9 cellular contexts compared by ENCODE assay signal in genomic region chr3:46276497-46277099, GRCh38. TPM values are rescaled to one million over a fixed set of nuclear protein-coding genes. Genes with fewer than 3 reads are reported as not detected.
DNase-seq lines count a peak whose midpoint lies in the region; ATAC-seq and TF ChIP-seq lines count a peak whose summit lies in the region.
"Had no signal": no experiment of that assay in that cellular context is flagged by ENCODE, and none has a peak within 500 bp of the region (broad histone marks: within the 10 kb centered on the region; RNA-seq: fewer than 3 reads in every experiment).

No MANE protein-coding gene starts in this region.

- no peak for ATAC-seq in HG02852 (IDR thresholded peaks at IDR 0.05; ENCODE audit: unreplicated experiment)

- no CpG with 5 or more reads among the region's 9 CpGs for WGBS in iPS DF 6.9 (ENCODE audit: insufficient coverage, insufficient read length)

- H3K27me3 ChIP-seq in H7 (ENCODE audit: control insufficient read depth, insufficient read depth, low read length) (no peaks in the 10 kb centered on the region), iPS DF 6.9 (ENCODE audit: control insufficient read depth, insufficient read depth, low read length) (no peaks in the 10 kb centered on the region)

- peak; percentile 63 for DNase-seq in CMK (ENCODE audit: low read depth)
- DNase-seq in H7: peak; percentile 54
- peak; percentile 15 for DNase-seq in RWPE1 (ENCODE audit: low spot score)
- peak; percentile 7 to 58 (median 46) for DNase-seq in activated naive CD4-positive, alpha-beta T cell (lab: John Stamatoyannopoulos, UW)
- peak; percentile 25 for DNase-seq in iPS DF 6.9 (ENCODE audit: low read depth, low spot score)
- peak; percentile 68 to 70 for DNase-seq in stimulated activated CD4-positive, alpha-beta T cell treated with anti-CD3 and anti-CD28 coated beads, Interleukin-4, amount 100 ng/mL, for 48 hours (ENCODE audit: low read depth in 2 of 2)
- DNase-seq in DMS79 (lab: John Stamatoyannopoulos, UW): no peak

- H3K4me3 ChIP-seq in H7 (ENCODE audit: insufficient read depth, low read depth, low read length) (no peak overlapping the region), iPS DF 6.9 (ENCODE audit: low read length) (no peak overlapping the region)

- H3K36me3 ChIP-seq in H7 (replicated peaks; ENCODE audit: control insufficient read depth, insufficient read depth, low read length) (no peaks in the 10 kb centered on the region), iPS DF 6.9 (ENCODE audit: control insufficient read depth, insufficient read depth, low read length) (no peaks in the 10 kb centered on the region)

- H3K4me1 ChIP-seq in iPS DF 6.9 (ENCODE audit: control insufficient read depth, insufficient read depth, low read length): no peaks in the 10 kb centered on the region

- no peak overlapping the region for H3K27ac ChIP-seq in RWPE1
- H3K27ac ChIP-seq in iPS DF 6.9 (ENCODE audit: low read length): no peak overlapping the region

- no peak; the same call in 1 of the 2 replicates for TF ChIP-seq CTCF in RWPE1 (conservative IDR thresholded peaks at IDR 0.05; ENCODE audit: low read depth)

- POLR2A ChIA-PET in RWPE1 (lab: Yijun Ruan, JAX; ENCODE audit: low non-redundant PET): no interaction called here

- CTCF ChIA-PET in RWPE1 (lab: Yijun Ruan, JAX): no interaction called here

- no peaks in the 10 kb centered on the region; the same call in 1 of the 2 replicates for H3K9me3 ChIP-seq in iPS DF 6.9 (ENCODE audit: control insufficient read depth, insufficient read depth, low read length)

RNA-seq across cellular contexts. Expression of gene CCR3, which starts 34.3 kb away (rescaled TPM):
- total RNA-seq in H7 (2014; rRNA removed; shearing (Covaris generic)): not detected in 2 replicates
- total RNA-seq: NCI-H460 had no signal
